Comparison of ENCODE assay signal across 35 cellular contexts in the genomic region with DNA sequence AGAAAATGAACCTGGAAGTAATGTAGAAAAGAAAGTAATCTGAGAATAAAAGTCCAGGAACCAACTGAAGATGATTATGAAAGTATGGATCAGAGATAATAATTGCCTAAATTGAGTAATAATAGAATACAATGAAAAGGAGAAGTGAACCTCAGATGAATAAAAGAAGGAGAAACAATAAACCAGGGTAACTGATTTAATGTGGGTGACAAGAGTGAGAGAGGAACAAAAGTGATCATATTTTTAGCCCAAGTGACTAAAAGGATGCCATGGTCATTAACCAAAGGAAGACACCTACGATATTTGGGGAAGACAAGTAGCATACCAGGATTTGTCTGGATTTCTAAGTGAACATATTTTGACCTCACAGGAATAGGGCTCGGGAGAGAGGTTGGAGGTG.
DNase-seq lines count a peak whose midpoint lies in the region; ATAC-seq, FAIRE-seq and TF ChIP-seq lines count a peak whose summit lies in the region.
"Had no signal": no experiment of that assay in that cellular context is flagged by ENCODE, and none has a peak within 500 bp of the region (broad histone marks: within the 10 kb centered on the region; RNA-seq: fewer than 3 reads in every experiment).

No MANE protein-coding gene starts in this region.

- peaks cover 13% of the 10 kb centered on the region for H3K36me3 Mint-ChIP-seq in activated CD4-positive, alpha-beta T cell treated with anti-CD3 and anti-CD28 coated beads, Interleukin-2, amount 10 ng/mL, durations not matched to agents 24 days and 14 days (ENCODE audit: low read depth)
- peaks cover 16% of the 10 kb centered on the region for H3K36me3 Mint-ChIP-seq in activated CD4-positive, alpha-beta memory T cell treated with anti-CD3 and anti-CD28 coated beads, Interleukin-2, amount 10 ng/mL, durations not matched to agents 7 days and 5 days (ENCODE audit: low read depth)
- H3K36me3 Mint-ChIP-seq in naive thymus-derived CD4-positive, alpha-beta T cell: peaks cover 0 to 29% (median 0%) of the 10 kb centered on the region in 5 donors
- H3K36me3 Mint-ChIP-seq: CD4-positive, alpha-beta memory T cell had no signal

- H3K27me3 ChIP-seq in naive thymus-derived CD4-positive, alpha-beta T cell (ENCODE audit: control insufficient read depth in 2 of 2, insufficient read depth in 2 of 2, low read length in 2 of 2): no peaks in the 10 kb centered on the region
- H3K27me3 ChIP-seq: ascending aorta, cardiac muscle cell, sigmoid colon, SJSA1, thyroid gland, vagina had no signal

- no peak for ATAC-seq in naive thymus-derived CD4-positive, alpha-beta T cell
- ATAC-seq in HG03175 (IDR thresholded peaks at IDR 0.05; ENCODE audit: unreplicated experiment): no peak
- no peak for ATAC-seq in GM19463 (IDR thresholded peaks at IDR 0.05; ENCODE audit: unreplicated experiment)
- ATAC-seq: A549, HepG2, psoas muscle had no signal

- no peak for FAIRE-seq in GM12891 (lab: Jason Lieb, UNC)
- FAIRE-seq: A549, HepG2 had no signal

- POLR2A ChIA-PET in activated CD4-positive, alpha-beta memory T cell treated with anti-CD3 and anti-CD28 coated beads, Interleukin-2, amount 10 ng/mL, durations not matched to agents 7 days and 5 days (lab: Charles Lee): interaction anchor here (1.0 kb wide), 1 partner anchor 67 kb away, joined by 3 read pairs; no protein-coding TSS in a partner anchor
- POLR2A ChIA-PET in naive thymus-derived CD4-positive, alpha-beta T cell (lab: Charles Lee): interaction anchor here (0.9 to 1.8 kb wide), 3 partner anchors 21 to 1164 kb away, joined by 3 to 8 read pairs (median 5); a partner anchor contains a TSS

- H3K4me1 ChIP-seq in naive thymus-derived CD4-positive, alpha-beta T cell (ENCODE audit: control insufficient read depth in 2 of 2, insufficient read depth in 2 of 2, low read length in 2 of 2): peaks cover 0 to 16% of the 10 kb centered on the region in 2 donors
- H3K4me1 ChIP-seq: A549, ascending aorta, left ventricle myocardium inferior, psoas muscle, SJSA1, thyroid gland, vagina had no signal

- H3K27ac Mint-ChIP-seq in activated CD4-positive, alpha-beta T cell treated with anti-CD3 and anti-CD28 coated beads, Interleukin-2, amount 10 ng/mL, durations not matched to agents 24 days and 14 days: peak overlapping the region; percentile 71
- peak overlapping the region; percentile 50 for H3K27ac Mint-ChIP-seq in activated CD4-positive, alpha-beta memory T cell treated with anti-CD3 and anti-CD28 coated beads, Interleukin-2, amount 10 ng/mL, durations not matched to agents 7 days and 5 days
- peak overlapping the region; percentile 70 to 97 (median 88) for H3K27ac Mint-ChIP-seq in naive thymus-derived CD4-positive, alpha-beta T cell
- H3K27ac Mint-ChIP-seq: HFFc6 had no signal

- no peak for DNase-seq in activated CD4-positive, alpha-beta T cell treated with anti-CD3 and anti-CD28 coated beads, Interleukin-2, amount 10 ng/mL, durations not matched to agents 24 days and 14 days
- no peak for DNase-seq in activated CD4-positive, alpha-beta T cell treated with anti-CD3 and anti-CD28 coated beads for 1 hour
- DNase-seq in GM12891 (ENCODE audit: insufficient read length, low spot score): no peak
- no peak for DNase-seq in activated CD4-positive, alpha-beta memory T cell treated with anti-CD3 and anti-CD28 coated beads, Interleukin-2, amount 10 ng/mL, durations not matched to agents 7 days and 5 days
- DNase-seq in naive thymus-derived CD4-positive, alpha-beta T cell: no peak
- DNase-seq in NK-92 treated with Interleukin-12 subunit alpha and Interleukin-12 subunit beta, amount 100 ng/mL, for 24 hours (lab: John Stamatoyannopoulos, UW): no peak
- DNase-seq: activated CD4-positive, alpha-beta T cell treated with anti-CD3 and anti-CD28 coated beads, Interleukin-2, amount 50 U/mL, for 1 hour; activated naive CD4-positive, alpha-beta T cell treated with anti-CD3 and anti-CD28 coated beads, Interleukin-2, amount 10 ng/mL, durations not matched to agents 7 days and 5 days; AML-193; cortex of kidney; GOT3; HFFc6; islet precursor cell; Kasumi-1; left ventricle myocardium inferior; NCI-H1694; NCI-H2171 treated with DMSO at 0.1 percent for 48 hours; NCI-H524 treated with DMSO at 0.1 percent for 48 hours; occipital lobe; psoas muscle; RPMI8226; sigmoid colon; stimulated activated CD4-positive, alpha-beta T cell treated with anti-CD3 and anti-CD28 coated beads, Interleukin-4, amount 100 ng/mL, for 4 hours; stimulated activated naive CD4-positive, alpha-beta T cell treated with Interleukin-2 at 50 U/mL for 16 hours; thyroid gland had no signal

- no peaks in the 10 kb centered on the region for H3K9me3 ChIP-seq in naive thymus-derived CD4-positive, alpha-beta T cell (ENCODE audit: control insufficient read depth in 2 of 3, low read length in 3 of 3)
- H3K9me3 ChIP-seq: A549, ascending aorta, left ventricle myocardium inferior, psoas muscle, sigmoid colon, SJSA1, thyroid gland, vagina had no signal

- peaks cover 44% of the 10 kb centered on the region for H3K4me1 Mint-ChIP-seq in activated CD4-positive, alpha-beta T cell treated with anti-CD3 and anti-CD28 coated beads, Interleukin-2, amount 10 ng/mL, durations not matched to agents 24 days and 14 days
- H3K4me1 Mint-ChIP-seq in activated CD4-positive, alpha-beta memory T cell treated with anti-CD3 and anti-CD28 coated beads, Interleukin-2, amount 10 ng/mL, durations not matched to agents 7 days and 5 days: peaks cover 44% of the 10 kb centered on the region
- peaks cover 13 to 68% (median 54%) of the 10 kb centered on the region in 7 donors for H3K4me1 Mint-ChIP-seq in naive thymus-derived CD4-positive, alpha-beta T cell

- H3K27me3 Mint-ChIP-seq in activated CD4-positive, alpha-beta T cell treated with anti-CD3 and anti-CD28 coated beads, Interleukin-2, amount 10 ng/mL, durations not matched to agents 24 days and 14 days: no peaks in the 10 kb centered on the region
- no peaks in the 10 kb centered on the region for H3K27me3 Mint-ChIP-seq in activated CD4-positive, alpha-beta memory T cell treated with anti-CD3 and anti-CD28 coated beads, Interleukin-2, amount 10 ng/mL, durations not matched to agents 7 days and 5 days
- H3K27me3 Mint-ChIP-seq in naive thymus-derived CD4-positive, alpha-beta T cell: no peaks in the 10 kb centered on the region
- H3K27me3 Mint-ChIP-seq: CD4-positive, alpha-beta memory T cell had no signal

- no peak overlapping the region for H3K4me3 Mint-ChIP-seq in activated CD4-positive, alpha-beta T cell treated with anti-CD3 and anti-CD28 coated beads, Interleukin-2, amount 10 ng/mL, durations not matched to agents 24 days and 14 days
- no peak overlapping the region for H3K4me3 Mint-ChIP-seq in activated CD4-positive, alpha-beta memory T cell treated with anti-CD3 and anti-CD28 coated beads, Interleukin-2, amount 10 ng/mL, durations not matched to agents 7 days and 5 days
- peak overlapping the region in 8 of 10 donors; percentile 2 to 78 (median 30) for H3K4me3 Mint-ChIP-seq in naive thymus-derived CD4-positive, alpha-beta T cell
- H3K4me3 Mint-ChIP-seq: activated naive CD4-positive, alpha-beta T cell treated with anti-CD3 and anti-CD28 coated beads, Interleukin-2, amount 10 ng/mL, durations not matched to agents 7 days and 5 days; HFFc6 had no signal

- H3K36me3 ChIP-seq in naive thymus-derived CD4-positive, alpha-beta T cell (ENCODE audit: control insufficient read depth in 2 of 3, insufficient read depth in 3 of 3, low read length in 3 of 3): no peaks in the 10 kb centered on the region
- H3K36me3 ChIP-seq: ascending aorta, cardiac muscle cell, left ventricle myocardium inferior, sigmoid colon, SJSA1, thyroid gland, vagina had no signal

- H3K27ac ChIP-seq in naive thymus-derived CD4-positive, alpha-beta T cell (ENCODE audit: low read depth, low read length): peak overlapping the region; percentile 41
- H3K27ac ChIP-seq: A549, ascending aorta, cardiac muscle cell, left ventricle myocardium inferior, psoas muscle, SJSA1, thyroid gland, vagina, VCaP had no signal

- peaks cover 17% of the 10 kb centered on the region for H3K9me3 Mint-ChIP-seq in activated CD4-positive, alpha-beta T cell treated with anti-CD3 and anti-CD28 coated beads, Interleukin-2, amount 10 ng/mL, durations not matched to agents 24 days and 14 days
- peaks cover 9% of the 10 kb centered on the region for H3K9me3 Mint-ChIP-seq in activated CD4-positive, alpha-beta memory T cell treated with anti-CD3 and anti-CD28 coated beads, Interleukin-2, amount 10 ng/mL, durations not matched to agents 7 days and 5 days
- peaks cover 0 to 9% (median 0%) of the 10 kb centered on the region in 11 donors for H3K9me3 Mint-ChIP-seq in naive thymus-derived CD4-positive, alpha-beta T cell
- H3K9me3 Mint-ChIP-seq: activated naive CD4-positive, alpha-beta T cell treated with anti-CD3 and anti-CD28 coated beads, Interleukin-2, amount 10 ng/mL, durations not matched to agents 7 days and 5 days had no signal

- no peak overlapping the region for H3K4me3 ChIP-seq in naive thymus-derived CD4-positive, alpha-beta T cell (ENCODE audit: low read length)
- H3K4me3 ChIP-seq: A549, ascending aorta, cardiac muscle cell, left ventricle myocardium inferior, psoas muscle, sigmoid colon, SJSA1, thyroid gland, vagina had no signal

- TF ChIP-seq POLR2A in GM12891 (IDR thresholded peaks at IDR 0.05; ENCODE audit: low read depth, low read length): no peak

- CTCF ChIA-PET in activated CD4-positive, alpha-beta memory T cell treated with anti-CD3 and anti-CD28 coated beads, Interleukin-2, amount 10 ng/mL, durations not matched to agents 7 days and 5 days (lab: Charles Lee): interaction anchor here (1.0 kb wide), 1 partner anchor 154 kb away, joined by 3 read pairs; no protein-coding TSS in a partner anchor
- CTCF ChIA-PET in naive thymus-derived CD4-positive, alpha-beta T cell (lab: Charles Lee): interaction anchor here (1.1 kb wide), 1 partner anchor 90 kb away, joined by 3 read pairs; no protein-coding TSS in a partner anchor

- intact Hi-C loops in activated CD4-positive, alpha-beta T cell treated with anti-CD3 and anti-CD28 coated beads, Interleukin-2, amount 10 ng/mL, durations not matched to agents 24 days and 14 days (cut with micrococcal nuclease): loop anchor here (2.0 kb wide), 2 partner anchors 49 to 75 kb away; no protein-coding TSS in a partner anchor
- intact Hi-C loops in naive thymus-derived CD4-positive, alpha-beta T cell (cut with micrococcal nuclease): loop anchor here (1.0 to 5.0 kb wide), 6 partner anchors 19 to 1167 kb away; no protein-coding TSS in a partner anchor

TF ChIP-seq in GM12891, 5 proteins besides CTCF, POLR2A, EP300 and RAD21:
- TF ChIP-seq PAX5 (IDR thresholded peaks at IDR 0.05; ENCODE audit: insufficient read depth, low read length, severe bottlenecking) (no peak), SPI1 (IDR thresholded peaks at IDR 0.05; ENCODE audit: low read depth, low read length) (0 out of 2 replicates have a peak, but pooled peaks have one; percentile 9)

Comparison
In these comparisons a context has a peak if more than half of its experiments do, and no peak if none do; other contexts are left out.
1. H3K4me3 Mint-ChIP-seq: peak in naive thymus-derived CD4-positive, alpha-beta T cell (8 of 10); none in activated CD4-positive, alpha-beta T cell treated with anti-CD3 and anti-CD28 coated beads, Interleukin-2, amount 10 ng/mL, durations not matched to agents 24 days and 14 days (single experiment) and activated CD4-positive, alpha-beta memory T cell treated with anti-CD3 and anti-CD28 coated beads, Interleukin-2, amount 10 ng/mL, durations not matched to agents 7 days and 5 days (single experiment).
2. Peak in every context shown above with its lines, with median percentiles within 50 percentile points of each other: H3K27ac Mint-ChIP-seq.